Comparison of ENCODE assay signal across 18 cellular contexts in genomic region chr3:5583920-5584319, GRCh38.
"Had no signal": no experiment of that assay in that cellular context is flagged by ENCODE, and none has a peak within 500 bp of the region (broad histone marks: within the 10 kb centered on the region; RNA-seq: fewer than 3 reads in every experiment).

No MANE protein-coding gene starts in this region.

- H3K36me3 ChIP-seq: gastroesophageal sphincter, heart left ventricle, WERI-Rb-1 had no signal

- ATAC-seq: activated CD8-positive, alpha-beta T cell treated with anti-CD3 and anti-CD28 coated beads for 36 hours; effector memory CD8-positive, alpha-beta T cell; gastroesophageal sphincter; heart left ventricle; sciatic nerve; stimulated activated naive B cell treated with anti-CD40 and anti-IgM and Interleukin-4, amounts not matched to agents 10 μg/mL and 1 μg/mL and 100 μg/mL, for 72 hours had no signal

- H3K9me3 ChIP-seq: gastroesophageal sphincter had no signal

- H3K4me3 ChIP-seq: dorsolateral prefrontal cortex, gastroesophageal sphincter, heart left ventricle, smooth muscle cell had no signal

- DNase-seq: activated CD4-positive, alpha-beta T cell treated with anti-CD3 and anti-CD28 coated beads, Interleukin-2, amount 10 ng/mL, durations not matched to agents 7 days and 5 days; activated CD4-positive, CD25-positive, alpha-beta regulatory T cell treated with anti-CD3 and anti-CD28 coated beads, Interleukin-2, amount 50 U/mL, for 72 hours; activated CD8-positive, alpha-beta T cell treated with anti-CD3 and anti-CD28 coated beads for 36 hours; activated gamma-delta T cell; aorta; caudate nucleus; dorsolateral prefrontal cortex; effector memory CD8-positive, alpha-beta T cell; heart left ventricle; posterior cingulate gyrus; stimulated activated CD4-positive, alpha-beta T cell treated with anti-CD3 and anti-CD28 coated beads, Interleukin-15, amount 100 ng/mL, for 24 hours; stimulated activated CD8-positive, alpha-beta memory T cell treated with anti-CD3 and anti-CD28 coated beads, Interleukin-4, amount 100 ng/mL, for 48 hours; stimulated activated naive B cell treated with anti-CD40 and anti-IgM and Interleukin-4, amounts not matched to agents 10 μg/mL and 1 μg/mL and 100 μg/mL, for 72 hours; T-helper 2 cell; WERI-Rb-1 had no signal

- H3K27ac ChIP-seq: dorsolateral prefrontal cortex, gastroesophageal sphincter, heart left ventricle, WERI-Rb-1 had no signal

- H3K4me1 ChIP-seq: gastroesophageal sphincter, heart left ventricle had no signal

- H3K4me2 ChIP-seq: smooth muscle cell had no signal

- H3K27me3 ChIP-seq: heart left ventricle had no signal
